19 cellular contexts compared by ENCODE assay signal in genomic region chr1:2269922-2270259, GRCh38. TPM values are rescaled to one million over a fixed set of nuclear protein-coding genes. Genes with fewer than 3 reads are reported as not detected.
DNase-seq lines count a peak whose midpoint lies in the region; ATAC-seq, FAIRE-seq and TF ChIP-seq lines count a peak whose summit lies in the region.
"Had no signal": no experiment of that assay in that cellular context is flagged by ENCODE, and none has a peak within 500 bp of the region (broad histone marks: within the 10 kb centered on the region; RNA-seq: fewer than 3 reads in every experiment).

No MANE protein-coding gene starts in this region.

- 94% methylated on average over 10 of the region's 13 CpGs for WGBS in K562 (ENCODE audit: insufficient coverage, low coverage, missing lambda C conversion rate)
- 93% methylated on average over 8 of the region's 13 CpGs; no CpG with 5 or more reads in 1 of the 2 donors for WGBS in transverse colon (ENCODE audit: low coverage in 1 of 2), 2 donors

- H3K4me1 Mint-ChIP-seq in neural progenitor cell: peaks cover 79% of the 10 kb centered on the region
- peaks cover 24 to 84% (median 62%) of the 10 kb centered on the region in 4 donors for H3K4me1 Mint-ChIP-seq in naive thymus-derived CD8-positive, alpha-beta T cell

- H3K36me3 Mint-ChIP-seq in neural progenitor cell: peaks cover 2% of the 10 kb centered on the region
- H3K36me3 Mint-ChIP-seq in naive thymus-derived CD8-positive, alpha-beta T cell: peaks cover 0 to 2% (median 2%) of the 10 kb centered on the region in 3 donors

- H3K9me3 Mint-ChIP-seq in neural progenitor cell: no peaks in the 10 kb centered on the region
- no peaks in the 10 kb centered on the region for H3K9me3 Mint-ChIP-seq in naive thymus-derived CD8-positive, alpha-beta T cell
- H3K9me3 Mint-ChIP-seq: activated B cell treated with CpG ODN at 0.5 μM for 24 hours; activated naive CD8-positive, alpha-beta T cell treated with anti-CD3 and anti-CD28 coated beads, Interleukin-2, amount 50 U/mL, for 24 hours; activated T-helper 2 cell treated with anti-CD3 and anti-CD28 coated beads, Interferon-gamma antibody, Interleukin-2, Interleukin-4, amounts not matched to agents 10 μg/mL and 5 μg/mL and 100 μg/mL, durations not matched to agents 14 hours and 24 hours and 36 hours had no signal

- in situ Hi-C loops in K562 (cut with MboI): no loop called here
- in situ Hi-C loops in transverse colon (cut with MboI; ENCODE audit: low pct_ligation_motif_present in 1 of 4, low pct_unique_long_range_greater_than_20kb in 1 of 4, low sequenced_read_pairs in 3 of 4): no loop called here

- H3F3A ChIP-seq in neural progenitor cell (ENCODE audit: low read depth): peaks cover 37% of the 10 kb centered on the region

- H3K27ac ChIP-seq in K562 (ENCODE audit: extremely low read depth, low read depth, low read length) (no peak overlapping the region), fibroblast of lung (ENCODE audit: insufficient read depth, low read length) (peak overlapping the region; percentile 51), neural progenitor cell (no peak overlapping the region), transverse colon (peak overlapping the region; percentile 25 to 76 (median 70))
- H3K27ac ChIP-seq: HL-60 had no signal

- peaks cover 53% of the 10 kb centered on the region for H4K20me1 ChIP-seq in K562 (replicated peaks; ENCODE audit: control insufficient read depth, insufficient read depth, low read length)
- H4K20me1 ChIP-seq in fibroblast of lung (ENCODE audit: control insufficient read depth, extremely low read depth, insufficient read depth, low read length): peaks cover 1% of the 10 kb centered on the region
- H4K20me1 ChIP-seq in neural progenitor cell (ENCODE audit: low read depth): peaks cover 100% of the 10 kb centered on the region

- POLR2A ChIA-PET in K562 (lab: Yijun Ruan, JAX): no interaction called here
- POLR2A ChIA-PET in naive thymus-derived CD8-positive, alpha-beta T cell (lab: Charles Lee): no interaction called here

- TF ChIP-seq CTCF in K562 (IDR thresholded peaks at IDR 0.05 in 2 of 3, conservative IDR thresholded peaks at IDR 0.05 in 1 of 3; ENCODE audit: insufficient read depth in 2 of 3, low read depth in 1 of 3, low read length in 3 of 3) (no peak), fibroblast of lung (conservative IDR thresholded peaks at IDR 0.05 in 1 of 2, IDR thresholded peaks at IDR 0.05 in 1 of 2; ENCODE audit: low read depth in 1 of 2, low read length in 2 of 2) (no peak), neural progenitor cell (IDR thresholded peaks at IDR 0.05) (no peak), transverse colon (IDR thresholded peaks at IDR 0.05) (no peak)

- CTCF ChIA-PET in K562 (lab: Yijun Ruan, JAX; ENCODE audit: low intra/inter-chr PET ratio): no interaction called here

- H3K4me1 ChIP-seq in K562 (replicated peaks in 1 of 2; ENCODE audit: control insufficient read depth in 2 of 2, insufficient read depth in 2 of 2, low read length in 2 of 2) (peaks cover 17 to 71% of the 10 kb centered on the region in 2 experiments), fibroblast of lung (ENCODE audit: control insufficient read depth, extremely low read depth, insufficient read depth, low read length) (peaks cover 24% of the 10 kb centered on the region), neural progenitor cell (peaks cover 36% of the 10 kb centered on the region), transverse colon (peaks cover 49 to 96% (median 74%) of the 10 kb centered on the region in 4 donors)

- H3K9ac ChIP-seq in K562 (ENCODE audit: insufficient read depth in 1 of 2, low read depth in 2 of 2, low read length in 2 of 2): peak overlapping the region in 1 of 2 experiments; percentile 81; a peak in 1 of 4 replicates
- no peak overlapping the region for H3K9ac ChIP-seq in fibroblast of lung (ENCODE audit: insufficient read depth, low read length)
- H3K9ac ChIP-seq in neural progenitor cell: no peak overlapping the region
- H3K9ac ChIP-seq: BLaER1 had no signal

- no peak overlapping the region for H2AFZ ChIP-seq in K562 (ENCODE audit: low read depth, low read length)
- H2AFZ ChIP-seq in fibroblast of lung (ENCODE audit: low read length): no peak overlapping the region
- no peak overlapping the region for H2AFZ ChIP-seq in neural progenitor cell (replicated peaks)

- TF ChIP-seq EP300 in K562 (IDR thresholded peaks at IDR 0.05; ENCODE audit: low read length) (no peak), transverse colon (IDR thresholded peaks at IDR 0.05; ENCODE audit: low read depth) (no peak)

- peak overlapping the region; percentile 77 for H3K4me3 Mint-ChIP-seq in neural progenitor cell
- peak overlapping the region in 2 of 10 donors; percentile 54 to 70 for H3K4me3 Mint-ChIP-seq in naive thymus-derived CD8-positive, alpha-beta T cell
- H3K4me3 Mint-ChIP-seq: activated B cell treated with CpG ODN at 0.5 μM for 24 hours; activated naive CD8-positive, alpha-beta T cell treated with anti-CD3 and anti-CD28 coated beads, Interleukin-2, amount 50 U/mL, for 24 hours had no signal

- peaks cover 97% of the 10 kb centered on the region for H3K79me2 ChIP-seq in K562 (ENCODE audit: control insufficient read depth, insufficient read depth, low read length)
- H3K79me2 ChIP-seq in fibroblast of lung (ENCODE audit: control insufficient read depth, insufficient read depth, low read length): peaks cover 99% of the 10 kb centered on the region
- peaks cover 99% of the 10 kb centered on the region for H3K79me2 ChIP-seq in neural progenitor cell (ENCODE audit: low read depth)

- H3K9me3 ChIP-seq in K562 (replicated peaks; ENCODE audit: control insufficient read depth, insufficient read depth, low read depth, low read length): no peaks in the 10 kb centered on the region
- H3K9me3 ChIP-seq in fibroblast of lung (ENCODE audit: control insufficient read depth, insufficient read depth, low read depth, low read length): no peaks in the 10 kb centered on the region
- no peaks in the 10 kb centered on the region for H3K9me3 ChIP-seq in neural progenitor cell (ENCODE audit: low read depth)
- H3K9me3 ChIP-seq in transverse colon: no peaks in the 10 kb centered on the region
- H3K9me3 ChIP-seq: BLaER1 had no signal

- H3K9me1 ChIP-seq in K562 (ENCODE audit: control insufficient read depth, insufficient read depth, low read length): peaks cover 23% of the 10 kb centered on the region

- H3K4me3 ChIP-seq in K562: no peak overlapping the region
- no peak overlapping the region for H3K4me3 ChIP-seq in fibroblast of lung (replicated peaks in 1 of 4; ENCODE audit: control extremely low read depth in 1 of 4, insufficient read depth in 1 of 4, low read depth in 3 of 4, low read length in 4 of 4)
- H3K4me3 ChIP-seq in neural progenitor cell: no peak overlapping the region
- H3K4me3 ChIP-seq in transverse colon: no peak overlapping the region
- H3K4me3 ChIP-seq: BLaER1 had no signal

- intact Hi-C loops in K562 (cut with micrococcal nuclease): no loop called here
- intact Hi-C loops in transverse colon (cut with DNase I; ENCODE audit: low total_unique reads): no loop called here

- H3K4me2 ChIP-seq in K562 (ENCODE audit: insufficient read depth, low read length): no peak overlapping the region
- no peak overlapping the region for H3K4me2 ChIP-seq in fibroblast of lung (ENCODE audit: extremely low read depth, insufficient read depth, low read length)
- H3K4me2 ChIP-seq in neural progenitor cell: peak overlapping the region; percentile 70

- peak overlapping the region; percentile 83 for H3K27ac Mint-ChIP-seq in neural progenitor cell
- peak overlapping the region in 4 of 10 donors; percentile 57 to 71 (median 58) for H3K27ac Mint-ChIP-seq in naive thymus-derived CD8-positive, alpha-beta T cell
- H3K27ac Mint-ChIP-seq: activated B cell treated with CpG ODN at 0.5 μM for 24 hours; activated naive CD8-positive, alpha-beta T cell treated with anti-CD3 and anti-CD28 coated beads, Interleukin-2, amount 50 U/mL, for 24 hours; activated T-helper 2 cell treated with anti-CD3 and anti-CD28 coated beads, Interferon-gamma antibody, Interleukin-2, Interleukin-4, amounts not matched to agents 10 μg/mL and 5 μg/mL and 100 μg/mL, durations not matched to agents 14 hours and 24 hours and 36 hours had no signal

- no TSS peak for BruUV-seq in K562 (replicated peaks; lab: Mats Ljungman, UMichigan)

- ATAC-seq in K562 (no peak), GM21576 (IDR thresholded peaks at IDR 0.05; ENCODE audit: unreplicated experiment) (no peak)
- no peak for ATAC-seq in naive thymus-derived CD8-positive, alpha-beta T cell
- ATAC-seq: activated naive CD8-positive, alpha-beta T cell treated with anti-CD3 and anti-CD28 coated beads, Interleukin-2, amount 50 U/mL, for 24 hours; left colon had no signal

- no peak for TF ChIP-seq RAD21 in K562 (CRISPR knock-in tag; conservative IDR thresholded peaks at IDR 0.05 in 1 of 2, IDR thresholded peaks at IDR 0.05 in 1 of 2)

- no peak for FAIRE-seq in K562 (lab: Jason Lieb, UNC)

- peaks cover 2% of the 10 kb centered on the region for H3K27me3 Mint-ChIP-seq in neural progenitor cell (ENCODE audit: insufficient read depth, low read depth)
- no peaks in the 10 kb centered on the region for H3K27me3 Mint-ChIP-seq in naive thymus-derived CD8-positive, alpha-beta T cell
- H3K27me3 Mint-ChIP-seq: activated B cell treated with CpG ODN at 0.5 μM for 24 hours; activated naive CD8-positive, alpha-beta T cell treated with anti-CD3 and anti-CD28 coated beads, Interleukin-2, amount 50 U/mL, for 24 hours had no signal

- TF ChIP-seq POLR2A in K562 (conservative IDR thresholded peaks at IDR 0.05) (no peak), transverse colon (IDR thresholded peaks at IDR 0.05) (no peak)

- DNase-seq in K562 (ENCODE audit: extremely low read depth in 1 of 4, low spot score in 3 of 4) (no peak), fibroblast of lung (ENCODE audit: low read depth in 2 of 2) (no peak), neural progenitor cell (ENCODE audit: low spot score) (no peak), transverse colon (no peak), A172 (ENCODE audit: low spot score) (no peak)
- no peak for DNase-seq in naive thymus-derived CD8-positive, alpha-beta T cell
- DNase-seq: activated B cell treated with CpG ODN at 0.5 μM for 24 hours; activated naive CD8-positive, alpha-beta T cell treated with anti-CD3 and anti-CD28 coated beads, Interleukin-2, amount 50 U/mL, for 24 hours; caudate nucleus; KG1; left colon; NCI-H2029 treated with DMSO at 0.1 percent for 48 hours; NCI-H446 treated with DMSO at 0.1 percent for 48 hours; SIG-M5; T-helper 2 cell had no signal

- no peaks in the 10 kb centered on the region for H3K36me3 ChIP-seq in K562 (ENCODE audit: control insufficient read depth, insufficient read depth, low read length)
- peaks cover 4% of the 10 kb centered on the region for H3K36me3 ChIP-seq in fibroblast of lung (ENCODE audit: control insufficient read depth, insufficient read depth, low read length)
- H3K36me3 ChIP-seq in neural progenitor cell: no peaks in the 10 kb centered on the region
- H3K36me3 ChIP-seq in transverse colon: no peaks in the 10 kb centered on the region
- H3K36me3 ChIP-seq: BLaER1 had no signal

- H3K27me3 ChIP-seq in K562 (ENCODE audit: control insufficient read depth in 2 of 2, insufficient read depth in 2 of 2, low read length in 2 of 2) (no peaks in the 10 kb centered on the region), fibroblast of lung (ENCODE audit: control insufficient read depth, insufficient read depth, low read length) (no peaks in the 10 kb centered on the region), neural progenitor cell (no peaks in the 10 kb centered on the region), transverse colon (no peaks in the 10 kb centered on the region)
- H3K27me3 ChIP-seq: BLaER1 had no signal

RNA-seq across cellular contexts. Expression of gene SKI, which starts 41.8 kb away (rescaled TPM):
- total RNA-seq in K562 (2011; cell fraction: chromatin; rRNA removed; ENCODE audit: low replicate concordance): 25.0 and 40.0 TPM in 2 replicates
- 28.2 and 34.2 TPM in 2 replicates for total RNA-seq in K562 (2011; cell fraction: nucleolus; rRNA removed)
- 21.0 and 24.4 TPM in 2 replicates for total RNA-seq in K562 (2011; cell fraction: nucleoplasm; rRNA removed)
- total RNA-seq in K562 (2014; rRNA removed) (10.8 and 16.6 TPM in 2 replicates), K562 (2014; rRNA removed; fragmentation: Illumina TruSeq; extraction: Trizol) (2.8 and 3.2 TPM in 2 replicates), K562 (2015; rRNA removed; fragmentation: Illumina TruSeq; extraction: Trizol) (4.6 and 5.6 TPM in 2 replicates), K562 (2021) (55.4 and 60.5 TPM in 2 replicates), fibroblast of lung (18.0 and 21.8 TPM in 2 replicates), neural progenitor cell (ENCODE audit: low replicate concordance) (7.4 and 15.7 TPM in 2 replicates), transverse colon (10 to 100 TPM; 24.4 to 52.4 (median 32.2) TPM)
- polyA plus RNA-seq in K562 (2011; rRNA removed) (3.1 and 4.6 TPM in 2 replicates), K562 (2014; fragmentation: Illumina TruSeq; extraction: Trizol) (15.8 and 21.4 TPM in 2 replicates), K562 (2014; fragmentation: Nextera tagmentation; extraction: Ambion mirVana) (under 1 TPM; 0.10 to 0.39 TPM), K562 (2014; rRNA removed) (16.4 and 17.0 TPM in 2 replicates), fibroblast of lung (11.6 and 18.3 TPM in 2 replicates)
- 3.6 and 6.1 TPM in 2 replicates for polyA plus RNA-seq in K562 (2011; cell fraction: cytosol; rRNA removed)
- polyA plus RNA-seq in K562 (2011; cell fraction: nucleus; rRNA removed): 8.6 and 16.4 TPM in 2 replicates
- 13.2 and 13.6 TPM in 2 replicates for polyA plus RNA-seq in K562 (2012)
- 2.7 and 4.6 TPM in 2 replicates for polyA minus RNA-seq in K562 (2011; rRNA and poly(A)+ RNA removed)
- 20.6 and 21.9 TPM in 2 replicates for polyA minus RNA-seq in K562 (2011; cell fraction: cytosol; rRNA and poly(A)+ RNA removed)
- 8.6 and 10.9 TPM in 2 replicates for polyA minus RNA-seq in K562 (2011; cell fraction: nucleus; rRNA and poly(A)+ RNA removed)
- 30.8 and 38.0 TPM in 2 replicates for polyA plus RNA-seq in fibroblast of lung (2012)
- 18.0 and 19.2 TPM in 2 replicates for polyA minus RNA-seq in fibroblast of lung (ENCODE audit: low replicate concordance)
- total RNA-seq in A172 (2014; rRNA removed; shearing (Covaris generic)): 4.1 and 14.8 TPM in 2 replicates
- total RNA-seq in naive thymus-derived CD8-positive, alpha-beta T cell: 100 to 1,000 TPM in 1 of 2 experiments, 10 to 100 TPM in 1; 98.3 to 105 TPM
- under 1 TPM; 0.30 to 0.80 (median 0.53) TPM for polyA plus RNA-seq in naive thymus-derived CD8-positive, alpha-beta T cell

Comparison
In these comparisons a context has a peak if more than half of its experiments do, and no peak if none do; other contexts are left out.
1. H3K27ac ChIP-seq: peak in fibroblast of lung (single experiment) and transverse colon (4 of 4); none in K562 (single experiment) and neural progenitor cell (single experiment).